Comparison of ENCODE assay signal across 12 cellular contexts in genomic region chr1:204924013-204924759, GRCh38. TPM values are rescaled to one million over a fixed set of nuclear protein-coding genes. Genes with fewer than 3 reads are reported as not detected.
DNase-seq lines count a peak whose midpoint lies in the region; ATAC-seq and TF ChIP-seq lines count a peak whose summit lies in the region.
"Had no signal": no experiment of that assay in that cellular context is flagged by ENCODE, and none has a peak within 500 bp of the region (broad histone marks: within the 10 kb centered on the region; RNA-seq: fewer than 3 reads in every experiment).

No MANE protein-coding gene starts in this region.

- no peaks in the 10 kb centered on the region for H3K4me1 Mint-ChIP-seq in activated T-helper 17 cell treated with anti-CD3 and anti-CD28 coated beads, Interleukin-2, amount 50 U/mL, for 72 hours
- no peaks in the 10 kb centered on the region for H3K4me1 Mint-ChIP-seq in activated naive CD4-positive, alpha-beta T cell treated with anti-CD3 and anti-CD28 coated beads, Interleukin-2, amount 10 ng/mL, durations not matched to agents 7 days and 5 days
- H3K4me1 Mint-ChIP-seq: central memory CD8-positive, alpha-beta T cell had no signal

- H3K9me3 ChIP-seq in RWPE2 (ENCODE audit: severe bottlenecking) = no peaks in the 10 kb centered on the region
- H3K9me3 ChIP-seq: right lobe of liver had no signal

- H3K36me3 Mint-ChIP-seq in activated T-helper 17 cell treated with anti-CD3 and anti-CD28 coated beads, Interleukin-2, amount 50 U/mL, for 72 hours (ENCODE audit: low read depth) = no peaks in the 10 kb centered on the region
- H3K36me3 Mint-ChIP-seq in activated naive CD4-positive, alpha-beta T cell treated with anti-CD3 and anti-CD28 coated beads, Interleukin-2, amount 10 ng/mL, durations not matched to agents 7 days and 5 days = no peaks in the 10 kb centered on the region

- no peak overlapping the region for H3K27ac Mint-ChIP-seq in activated T-helper 17 cell treated with anti-CD3 and anti-CD28 coated beads, Interleukin-2, amount 50 U/mL, for 72 hours
- H3K27ac Mint-ChIP-seq in activated naive CD4-positive, alpha-beta T cell treated with anti-CD3 and anti-CD28 coated beads, Interleukin-2, amount 10 ng/mL, durations not matched to agents 7 days and 5 days = no peak overlapping the region

- H3K27me3 ChIP-seq in RWPE2 (ENCODE audit: insufficient read depth, poor library complexity, severe bottlenecking) = no peaks in the 10 kb centered on the region
- H3K27me3 ChIP-seq: right lobe of liver had no signal

- no peaks in the 10 kb centered on the region for H3K4me1 ChIP-seq in RWPE2 (ENCODE audit: insufficient read depth, poor library complexity, severe bottlenecking)

- H3K27me3 Mint-ChIP-seq in activated T-helper 17 cell treated with anti-CD3 and anti-CD28 coated beads, Interleukin-2, amount 50 U/mL, for 72 hours = peaks cover 19% of the 10 kb centered on the region
- H3K27me3 Mint-ChIP-seq in activated naive CD4-positive, alpha-beta T cell treated with anti-CD3 and anti-CD28 coated beads, Interleukin-2, amount 10 ng/mL, durations not matched to agents 7 days and 5 days = peaks cover 51% of the 10 kb centered on the region

- no peaks in the 10 kb centered on the region for H3K9me3 Mint-ChIP-seq in activated T-helper 17 cell treated with anti-CD3 and anti-CD28 coated beads, Interleukin-2, amount 50 U/mL, for 72 hours
- no peaks in the 10 kb centered on the region for H3K9me3 Mint-ChIP-seq in activated naive CD4-positive, alpha-beta T cell treated with anti-CD3 and anti-CD28 coated beads, Interleukin-2, amount 10 ng/mL, durations not matched to agents 7 days and 5 days
- H3K9me3 Mint-ChIP-seq: central memory CD8-positive, alpha-beta T cell had no signal

- H3K4me3 Mint-ChIP-seq in activated T-helper 17 cell treated with anti-CD3 and anti-CD28 coated beads, Interleukin-2, amount 50 U/mL, for 72 hours = no peak overlapping the region
- no peak overlapping the region for H3K4me3 Mint-ChIP-seq in activated naive CD4-positive, alpha-beta T cell treated with anti-CD3 and anti-CD28 coated beads, Interleukin-2, amount 10 ng/mL, durations not matched to agents 7 days and 5 days
- H3K4me3 Mint-ChIP-seq: central memory CD8-positive, alpha-beta T cell had no signal

- CTCF ChIA-PET in activated naive CD4-positive, alpha-beta T cell treated with anti-CD3 and anti-CD28 coated beads, Interleukin-2, amount 10 ng/mL, durations not matched to agents 7 days and 5 days (lab: Charles Lee) = interaction anchor here (2.2 kb wide), 1 partner anchor 18 kb away, joined by 8 read pairs; no protein-coding TSS in a partner anchor

- no peak overlapping the region for H3K27ac ChIP-seq in RWPE2 (ENCODE audit: poor library complexity, severe bottlenecking)
- H3K27ac ChIP-seq: right lobe of liver had no signal

- no peak overlapping the region for H3K4me3 ChIP-seq in RWPE2 (ENCODE audit: severe bottlenecking)
- H3K4me3 ChIP-seq: right lobe of liver had no signal

- no peaks in the 10 kb centered on the region for H3K36me3 ChIP-seq in RWPE2 (ENCODE audit: low read depth)
- H3K36me3 ChIP-seq: right lobe of liver had no signal

- no peak for TF ChIP-seq CTCF in RWPE2 (IDR thresholded peaks at IDR 0.05; ENCODE audit: poor library complexity, severe bottlenecking)

- peak; percentile 62; the same call in 2 of the 3 replicates for ATAC-seq in RWPE2 (ENCODE audit: low read depth)
- ATAC-seq in activated T-helper 17 cell treated with anti-CD3 and anti-CD28 coated beads, Interleukin-2, amount 50 U/mL, for 72 hours (replicated peaks) = no peak

- DNase-seq in A172 (ENCODE audit: low spot score) = peak; percentile 67
- DNase-seq in HCEC 1CT = peak; percentile 10
- DNase-seq in RWPE2 (ENCODE audit: low spot score) = no peak
- DNase-seq in iPS-NIHi11 (ENCODE audit: low spot score) = peak; percentile 59
- DNase-seq in germinal center (ENCODE audit: low spot score) = no peak
- DNase-seq in putamen (ENCODE audit: low spot score) = no peak
- no peak for DNase-seq in activated naive CD4-positive, alpha-beta T cell treated with anti-CD3 and anti-CD28 coated beads, Interleukin-2, amount 10 ng/mL, durations not matched to agents 7 days and 5 days
- DNase-seq: activated T-cell treated with anti-CD3 and anti-CD28 coated beads, Interleukin-2, amount 50 U/mL, for 48 hours had no signal

RNA-seq across cellular contexts. Expression of gene NFASC, which starts 53.5 kb away (rescaled TPM):
- 19.8 and 33.3 TPM in 2 replicates for total RNA-seq in A172 (2014; rRNA removed; shearing (Covaris generic))
- total RNA-seq in activated T-helper 17 cell treated with anti-CD3 and anti-CD28 coated beads, Interleukin-2, amount 50 U/mL, for 72 hours = under 1 TPM; 0.21 to 0.65 TPM
- total RNA-seq: OCI-LY7 had no signal

Comparison
In these comparisons a context has a peak if more than half of its experiments do, and no peak if none do; other contexts are left out.
1. DNase-seq: peak in A172 (single experiment), HCEC 1CT (single experiment) and iPS-NIHi11 (single experiment); none in RWPE2 (single experiment), germinal center (single experiment), putamen (single experiment) and activated naive CD4-positive, alpha-beta T cell treated with anti-CD3 and anti-CD28 coated beads, Interleukin-2, amount 10 ng/mL, durations not matched to agents 7 days and 5 days (single experiment).
2. RNA of gene NFASC, which starts 53.5 kb away (total RNA-seq): 19.8 to 33.3 TPM in A172; 0.21 to 0.65 TPM in activated T-helper 17 cell treated with anti-CD3 and anti-CD28 coated beads, Interleukin-2, amount 50 U/mL, for 72 hours; every median in the first group is over 10 times any median in the second.